ENCODE assay signal across 21 cellular contexts in the genomic region with DNA sequence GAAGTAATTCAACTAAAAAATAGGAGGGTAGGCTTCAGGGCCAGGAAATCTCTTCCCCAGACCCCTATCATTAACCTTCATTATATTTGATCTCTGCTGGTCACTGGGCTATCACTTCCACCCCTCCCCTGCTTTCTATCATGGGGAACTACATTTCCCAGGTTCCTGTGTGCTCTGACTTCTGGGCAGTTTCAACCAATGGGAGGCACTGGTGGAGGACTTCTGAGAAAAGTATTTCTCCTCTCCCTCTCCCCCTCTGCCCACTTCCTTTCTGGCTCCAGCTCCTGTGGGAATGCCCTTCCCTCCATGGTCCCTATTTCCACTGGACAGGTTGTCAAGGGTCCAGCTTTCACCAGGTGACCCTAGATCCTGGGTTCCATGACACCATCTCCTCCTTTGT.
A peak's percentile ranks its signal among the peaks of the same experiment; 100 is the strongest.
DNase-seq lines count a peak whose midpoint lies in the region; ATAC-seq and TF ChIP-seq lines count a peak whose summit lies in the region.
"Had no signal": no experiment of that assay in that cellular context is flagged by ENCODE, and none has a peak within 500 bp of the region (broad histone marks: within the 10 kb centered on the region; RNA-seq: fewer than 3 reads in every experiment).

No MANE protein-coding gene starts in this region.

- intact Hi-C loops in PC-3 (cut with micrococcal nuclease) = loop anchor here (2.0 kb wide), 1 partner anchor 52 kb away; no protein-coding TSS in a partner anchor
- intact Hi-C loops in CD4-positive, alpha-beta memory T cell (cut with micrococcal nuclease) = no loop called here

- H3K4me1 ChIP-seq in PC-3 (ENCODE audit: insufficient read depth, low read length) = peaks cover 26% of the 10 kb centered on the region
- peaks cover 39% of the 10 kb centered on the region for H3K4me1 ChIP-seq in skeletal muscle satellite cell (ENCODE audit: control insufficient read depth, insufficient read depth, low read length)
- H3K4me1 ChIP-seq in CD4-positive, alpha-beta memory T cell (ENCODE audit: insufficient read depth, low read length) = no peaks in the 10 kb centered on the region
- H3K4me1 ChIP-seq: sigmoid colon had no signal

- no TSS peak for BruUV-seq in PC-3 (replicated peaks; lab: Mats Ljungman, UMichigan)

- POLR2A ChIA-PET in PC-3 (lab: Charles Lee; ENCODE audit: unreplicated experiment) = no interaction called here
- POLR2A ChIA-PET in CD4-positive, alpha-beta memory T cell (lab: Charles Lee; ENCODE audit: partially characterized antibody) = no interaction called here

- peaks cover 4% of the 10 kb centered on the region in 2 donors for H3K27me3 Mint-ChIP-seq in CD4-positive, alpha-beta memory T cell

- DNase-seq in H4 (ENCODE audit: low spot score) (peak; percentile 38), PC-3 (peak; percentile 4), choroid plexus epithelial cell (ENCODE audit: low read depth) (peak; percentile 50), NCI-H526 treated with DMSO at 0.1 percent for 48 hours (lab: John Stamatoyannopoulos, UW) (no peak)
- DNase-seq in CD4-positive, alpha-beta memory T cell = no peak
- no peak for DNase-seq in stimulated activated naive CD4-positive, alpha-beta T cell treated with Interleukin-2 at 50 U/mL for 16 hours (lab: John Stamatoyannopoulos, UW)
- DNase-seq: activated CD4-positive, alpha-beta T cell treated with anti-CD3 and anti-CD28 coated beads, Interleukin-2, amount 50 U/mL, for 48 hours; activated naive CD8-positive, alpha-beta T cell treated with anti-CD3 and anti-CD28 coated beads, Interleukin-2, amount 50 U/mL, for 24 hours; activated T-cell treated with anti-CD3 and anti-CD28 coated beads, Interleukin-2, amount 50 U/mL, for 48 hours; cerebellar nuclear complex; DMS79 treated with DMSO at 0.1 percent for 48 hours; NCI-H1417 treated with DMSO at 0.1 percent for 48 hours; NK-92 treated with Interleukin-12 subunit alpha and Interleukin-12 subunit beta, amount 100 ng/mL, for 24 hours; nucleus accumbens; stimulated activated CD4-positive, alpha-beta T cell treated with anti-CD3 and anti-CD28 coated beads, Interleukin-4, amount 100 ng/mL, for 1 hour; stimulated activated CD8-positive, alpha-beta memory T cell treated with anti-CD3 and anti-CD28 coated beads, Interleukin-4, amount 100 ng/mL, for 48 hours had no signal

- H3K4me1 Mint-ChIP-seq in CD4-positive, alpha-beta memory T cell = peaks cover 0 to 4% (median 0%) of the 10 kb centered on the region in 4 donors

- no peaks in the 10 kb centered on the region for H3K9me3 ChIP-seq in PC-3 (ENCODE audit: low read length)
- no peaks in the 10 kb centered on the region for H3K9me3 ChIP-seq in skeletal muscle satellite cell (replicated peaks; ENCODE audit: low read length)
- H3K9me3 ChIP-seq in CD4-positive, alpha-beta memory T cell (ENCODE audit: control insufficient read depth in 1 of 2, low read length in 2 of 2) = no peaks in the 10 kb centered on the region

- H3K4me3 ChIP-seq in PC-3 (ENCODE audit: low read length) (no peak overlapping the region; the same call in 1 of the 2 replicates), choroid plexus epithelial cell (ENCODE audit: low read depth, low read length) (no peak overlapping the region), skeletal muscle satellite cell (ENCODE audit: low read length) (peak overlapping the region; percentile 11)
- no peak overlapping the region for H3K4me3 ChIP-seq in CD4-positive, alpha-beta memory T cell (ENCODE audit: low read length in 2 of 2)
- H3K4me3 ChIP-seq: sigmoid colon had no signal

- no peaks in the 10 kb centered on the region for H4K20me1 ChIP-seq in PC-3 (ENCODE audit: low read length)

- no peak overlapping the region for H2AFZ ChIP-seq in PC-3 (ENCODE audit: low read length)

- H3K36me3 ChIP-seq in PC-3 (ENCODE audit: low read depth, low read length) = no peaks in the 10 kb centered on the region
- peaks cover 3% of the 10 kb centered on the region for H3K36me3 ChIP-seq in skeletal muscle satellite cell (ENCODE audit: insufficient read depth, low read length)
- H3K36me3 ChIP-seq in CD4-positive, alpha-beta memory T cell (ENCODE audit: insufficient read depth, low read length) = no peaks in the 10 kb centered on the region
- H3K36me3 ChIP-seq: sigmoid colon had no signal

- CTCF ChIA-PET in PC-3 (lab: Charles Lee) = interaction anchor here (0.5 kb wide), 1 partner anchor 131 kb away, joined by 6 read pairs; no protein-coding TSS in a partner anchor
- CTCF ChIA-PET in CD4-positive, alpha-beta memory T cell (lab: Charles Lee; ENCODE audit: partially characterized antibody) = no interaction called here

- no peak overlapping the region for H3K4me3 Mint-ChIP-seq in CD4-positive, alpha-beta memory T cell
- H3K4me3 Mint-ChIP-seq: activated naive CD8-positive, alpha-beta T cell treated with anti-CD3 and anti-CD28 coated beads, Interleukin-2, amount 50 U/mL, for 24 hours; CD14-positive monocyte; mesothelial cell of epicardium had no signal

- ATAC-seq in PC-3 (no peak), HG03354 (IDR thresholded peaks at IDR 0.05; ENCODE audit: poor library complexity, severe bottlenecking, unreplicated experiment) (no peak)
- ATAC-seq: activated naive CD8-positive, alpha-beta T cell treated with anti-CD3 and anti-CD28 coated beads, Interleukin-2, amount 50 U/mL, for 24 hours had no signal

- H3K4me2 ChIP-seq in PC-3 (ENCODE audit: low read length) (peak overlapping the region; percentile 73), skeletal muscle satellite cell (ENCODE audit: low read length) (peak overlapping the region; percentile 38)

- no peaks in the 10 kb centered on the region for H3F3A ChIP-seq in PC-3 (ENCODE audit: low read length, unreplicated experiment)

- H3K27ac ChIP-seq in PC-3 (ENCODE audit: low read length) = peak overlapping the region; percentile 99
- H3K27ac ChIP-seq in CD4-positive, alpha-beta memory T cell (ENCODE audit: low read depth, low read length) = no peak overlapping the region
- H3K27ac ChIP-seq: sigmoid colon had no signal

- H3K9ac ChIP-seq in PC-3 (ENCODE audit: low read length) (peak overlapping the region; percentile 76), skeletal muscle satellite cell (ENCODE audit: low read depth, low read length) (peak overlapping the region; percentile 63)

- no peaks in the 10 kb centered on the region for H3K79me2 ChIP-seq in PC-3 (ENCODE audit: low read length)

- H3K9me3 Mint-ChIP-seq in CD4-positive, alpha-beta memory T cell = peaks cover 0 to 6% (median 0%) of the 10 kb centered on the region in 8 donors
- H3K9me3 Mint-ChIP-seq: activated naive CD8-positive, alpha-beta T cell treated with anti-CD3 and anti-CD28 coated beads, Interleukin-2, amount 50 U/mL, for 24 hours had no signal

- H3K27me3 ChIP-seq in PC-3 (ENCODE audit: low read length) (no peaks in the 10 kb centered on the region), skeletal muscle satellite cell (ENCODE audit: control insufficient read depth, insufficient read depth, low read length) (no peaks in the 10 kb centered on the region)
- H3K27me3 ChIP-seq in CD4-positive, alpha-beta memory T cell (ENCODE audit: insufficient read depth, low read length) = no peaks in the 10 kb centered on the region

- TF ChIP-seq CTCF in PC-3 (conservative IDR thresholded peaks at IDR 0.05; ENCODE audit: low read depth, low read length) = no peak
- no peak for TF ChIP-seq CTCF in choroid plexus epithelial cell (conservative IDR thresholded peaks at IDR 0.05; ENCODE audit: low read depth, low read length)

- H3K27ac Mint-ChIP-seq in CD4-positive, alpha-beta memory T cell = no peak overlapping the region
- H3K27ac Mint-ChIP-seq: activated naive CD8-positive, alpha-beta T cell treated with anti-CD3 and anti-CD28 coated beads, Interleukin-2, amount 50 U/mL, for 24 hours; mesothelial cell of epicardium had no signal

- no peaks in the 10 kb centered on the region for H3K9me2 ChIP-seq in PC-3 (replicated peaks; ENCODE audit: low read length)

- H3K36me3 Mint-ChIP-seq in CD4-positive, alpha-beta memory T cell = no peaks in the 10 kb centered on the region
- H3K36me3 Mint-ChIP-seq: CD14-positive monocyte, mesothelial cell of epicardium had no signal

Comparison
In these comparisons a context has a peak if more than half of its experiments do, and no peak if none do; other contexts are left out.
1. DNase-seq: peak in H4 (single experiment), PC-3 (single experiment) and choroid plexus epithelial cell (single experiment); none in CD4-positive, alpha-beta memory T cell (0 of 5), NCI-H526 treated with DMSO at 0.1 percent for 48 hours (single experiment) and stimulated activated naive CD4-positive, alpha-beta T cell treated with Interleukin-2 at 50 U/mL for 16 hours (single experiment).